ENCODE assay signal across 7 cellular contexts in the genomic region with DNA sequence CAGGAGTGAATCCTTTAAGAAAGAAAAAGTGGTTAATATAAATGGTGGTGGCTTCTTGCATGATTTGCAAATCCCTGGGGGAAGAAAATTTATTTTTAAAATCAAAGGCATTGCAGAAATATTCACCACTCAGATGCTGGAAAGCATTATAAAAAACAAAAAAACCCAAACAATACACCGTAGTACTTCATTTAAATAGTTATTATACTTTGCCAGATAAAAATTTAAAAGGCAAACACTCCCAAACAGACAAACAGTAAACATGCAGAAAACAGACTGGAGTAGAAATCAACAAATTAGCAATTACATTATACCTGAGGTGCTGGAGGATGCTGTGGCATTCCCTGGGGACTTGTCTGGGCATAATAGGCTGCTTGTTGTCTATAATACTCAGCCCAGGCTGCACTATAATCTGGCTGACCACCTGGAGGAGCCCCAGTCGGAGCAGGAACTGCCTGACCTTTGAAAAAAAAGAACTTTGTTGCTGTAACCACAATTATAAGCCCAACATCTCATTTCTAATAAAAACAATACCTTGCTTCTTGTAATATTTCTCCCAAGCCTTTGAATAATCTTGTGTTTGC. TPM values are rescaled to one million over a fixed set of nuclear protein-coding genes. Genes with fewer than 3 reads are reported as not detected.
A peak's percentile ranks its signal among the peaks of the same experiment; 100 is the strongest.
DNase-seq lines count a peak whose midpoint lies in the region; ATAC-seq, FAIRE-seq and TF ChIP-seq lines count a peak whose summit lies in the region.

No MANE protein-coding gene starts in this region.

- no peak overlapping the region for H3K9ac ChIP-seq in GM12878 (ENCODE audit: control insufficient read depth, insufficient read depth, low read length)

- H3K79me2 ChIP-seq in GM12878 (ENCODE audit: control insufficient read depth, insufficient read depth, low read length) = peaks cover 6% of the 10 kb centered on the region

- H3K4me1 Mint-ChIP-seq in mesothelial cell of epicardium = no peaks in the 10 kb centered on the region

- H3K9me3 Mint-ChIP-seq in mesothelial cell of epicardium = no peaks in the 10 kb centered on the region

- H3K27me3 Mint-ChIP-seq in mesothelial cell of epicardium (ENCODE audit: low read depth) = no peaks in the 10 kb centered on the region

- SMC1A ChIA-PET in GM12878 (lab: Charles Lee; ENCODE audit: uncharacterized antibody, unreplicated experiment) = interaction anchor here (2.6 kb wide), 1 partner anchor 8 kb away, joined by 15 read pairs; no protein-coding TSS in a partner anchor

- H4K20me1 ChIP-seq in GM12878 (ENCODE audit: control insufficient read depth, insufficient read depth) = no peaks in the 10 kb centered on the region

- intact Hi-C loops in GM12878 (cut with micrococcal nuclease; ENCODE audit: unreplicated experiment) = loop anchor here (5.0 kb wide), 1 partner anchor 163 kb away; no protein-coding TSS in a partner anchor

- H3K36me3 Mint-ChIP-seq in mesothelial cell of epicardium = peaks cover 39% of the 10 kb centered on the region

- FAIRE-seq in GM12878 (lab: Jason Lieb, UNC) = no peak

- H3K4me1 ChIP-seq in GM12878 (ENCODE audit: control insufficient read depth, insufficient read depth, low read length) = peaks cover 16% of the 10 kb centered on the region

- TF ChIP-seq POLR2A in GM12878 (IDR thresholded peaks at IDR 0.05; ENCODE audit: low read depth, low read length) = no peak

- H3K36me3 ChIP-seq in GM12878 (ENCODE audit: control insufficient read depth in 2 of 2, insufficient read depth in 2 of 2, low read length in 1 of 2) = peaks cover 0 to 40% of the 10 kb centered on the region in 2 experiments; a peak in 3 of 4 replicates

- TSS peak; percentile 1 for BruUV-seq in GM12878 (replicated peaks; lab: Mats Ljungman, UMichigan)

- no peak overlapping the region for H3K4me2 ChIP-seq in GM12878 (ENCODE audit: control insufficient read depth, insufficient read depth)

- no peak for TF ChIP-seq EP300 in GM12878 (IDR thresholded peaks at IDR 0.05; ENCODE audit: borderline replicate concordance in 1 of 2, control insufficient read depth in 1 of 2, low read depth in 2 of 2, low read length in 2 of 2)

- no peak overlapping the region for H3K4me3 ChIP-seq in GM12875 (ENCODE audit: low read depth, low read length)
- H3K4me3 ChIP-seq in GM12878 = no peak overlapping the region

- DNase-seq in GM12878 (ENCODE audit: low read depth, low spot score) (no peak), mesothelial cell of epicardium (ENCODE audit: low spot score in 2 of 2, unreplicated experiment in 2 of 2) (no peak), NCI-H1694 (lab: John Stamatoyannopoulos, UW) (no peak)

- 53% methylated on average over 2 of the region's 2 CpGs for WGBS in GM12878 (ENCODE audit: insufficient coverage, insufficient replicate concordance, low lambda C conversion rate, missing lambda C conversion rate)

- TF ChIP-seq RAD21 in GM12878 (IDR thresholded peaks at IDR 0.05; ENCODE audit: insufficient read depth, low read depth, low read length) = no peak

- no peak overlapping the region for H3K27ac ChIP-seq in GM12878 (ENCODE audit: control insufficient read depth, insufficient read depth)

- peak overlapping the region; percentile 39 for H3K27ac Mint-ChIP-seq in mesothelial cell of epicardium

- H3K9me3 ChIP-seq in GM12878 (replicated peaks; ENCODE audit: control insufficient read depth, insufficient read depth, low read length) = no peaks in the 10 kb centered on the region

- RAD21 ChIA-PET in GM12878 (lab: Charles Lee; ENCODE audit: unreplicated experiment) = interaction anchor here (0.7 kb wide), 1 partner anchor 350 kb away, joined by 3 read pairs; no protein-coding TSS in a partner anchor

- in situ Hi-C loops in GM12878 (cut with MboI) = no loop called here

- CTCF ChIA-PET in GM12878 (lab: Yijun Ruan, JAX) = interaction anchor here (0.6 to 0.8 kb wide), 2 partner anchors 20 to 165 kb away, joined by 3 read pairs; no protein-coding TSS in a partner anchor

- POLR2A ChIA-PET in GM12878 (lab: Charles Lee) = interaction anchor here (0.6 to 0.7 kb wide), 3 partner anchors 29 to 384 kb away, joined by 5 to 7 read pairs (median 6); no protein-coding TSS in a partner anchor

- no peak overlapping the region for H2AFZ ChIP-seq in GM12878 (ENCODE audit: control insufficient read depth, low read depth, low read length)

- H3K4me3 Mint-ChIP-seq in mesothelial cell of epicardium = no peak overlapping the region

- TF ChIP-seq CTCF in GM12875 (IDR thresholded peaks at IDR 0.05; ENCODE audit: borderline replicate concordance, insufficient read depth, low read depth, low read length) (peak; percentile 16; the same call in 1 of the 2 replicates), GM12878 (IDR thresholded peaks at IDR 0.05 in 2 of 3, conservative IDR thresholded peaks at IDR 0.05 in 1 of 3; ENCODE audit: control insufficient read depth in 2 of 3, extremely low read depth in 1 of 3, insufficient read depth in 1 of 3, low read depth in 3 of 3, low read length in 3 of 3) (peak; percentile 13 to 21 (median 19); a peak in 3 of 6 replicates), mesothelial cell of epicardium (IDR thresholded peaks at IDR 0.05; ENCODE audit: unreplicated experiment) (no peak)

- ATAC-seq in HG03460 (IDR thresholded peaks at IDR 0.05; ENCODE audit: unreplicated experiment) (peak; percentile 45), GM12878 (peak; percentile 49), GM21526 (IDR thresholded peaks at IDR 0.05; ENCODE audit: low FRiP score, unreplicated experiment) (no peak), GM18498 (IDR thresholded peaks at IDR 0.05; ENCODE audit: unreplicated experiment) (no peak)

- H3K27me3 ChIP-seq in GM12878 (replicated peaks in 1 of 2; ENCODE audit: control insufficient read depth in 2 of 2, insufficient read depth in 2 of 2, low read length in 1 of 2) = no peaks in the 10 kb centered on the region

TF ChIP-seq in GM12878, 131 proteins besides CTCF, POLR2A, EP300 and RAD21:
- peak; percentile 62; the same call in 1 of the 2 replicates for TF ChIP-seq POLR2AphosphoS5 (IDR thresholded peaks at IDR 0.05; ENCODE audit: low read length)
- TF ChIP-seq, protein P1, sequence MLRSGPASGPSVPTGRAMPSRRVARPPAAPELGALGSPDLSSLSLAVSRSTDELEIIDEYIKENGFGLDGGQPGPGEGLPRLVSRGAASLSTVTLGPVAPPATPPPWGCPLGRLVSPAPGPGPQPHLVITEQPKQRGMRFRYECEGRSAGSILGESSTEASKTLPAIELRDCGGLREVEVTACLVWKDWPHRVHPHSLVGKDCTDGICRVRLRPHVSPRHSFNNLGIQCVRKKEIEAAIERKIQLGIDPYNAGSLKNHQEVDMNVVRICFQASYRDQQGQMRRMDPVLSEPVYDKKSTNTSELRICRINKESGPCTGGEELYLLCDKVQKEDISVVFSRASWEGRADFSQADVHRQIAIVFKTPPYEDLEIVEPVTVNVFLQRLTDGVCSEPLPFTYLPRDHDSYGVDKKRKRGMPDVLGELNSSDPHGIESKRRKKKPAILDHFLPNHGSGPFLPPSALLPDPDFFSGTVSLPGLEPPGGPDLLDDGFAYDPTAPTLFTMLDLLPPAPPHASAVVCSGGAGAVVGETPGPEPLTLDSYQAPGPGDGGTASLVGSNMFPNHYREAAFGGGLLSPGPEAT (IDR thresholded peaks at IDR 0.05; ENCODE audit: low read depth) = no peak
- peak; percentile 70 for TF ChIP-seq MEF2B (IDR thresholded peaks at IDR 0.05; ENCODE audit: partially characterized antibody, poor library complexity, severe bottlenecking)
- no peak for TF ChIP-seq BCL11A (IDR thresholded peaks at IDR 0.05; ENCODE audit: low read depth, low read length)
- no peak for TF ChIP-seq CHD4 (IDR thresholded peaks at IDR 0.05)
- TF ChIP-seq SIN3A (IDR thresholded peaks at IDR 0.05; ENCODE audit: low read depth, low read length) = no peak
TF ChIP-seq in GM12878: peak in this region for 2.

RNA-seq across cellular contexts. Expression of a gene that starts 29.9 kb away (rescaled TPM):
- total RNA-seq in GM12878 (2013; cell fraction: nucleolus; rRNA removed) = 1,069 and 1,115 TPM in 2 replicates
- total RNA-seq in GM12878 (2014; rRNA removed) (186 and 207 TPM in 2 replicates), GM12878 (2014; rRNA removed; fragmentation: Illumina TruSeq; extraction: Trizol) (244 and 247 TPM in 2 replicates), GM12878 (2021) (184 and 196 TPM in 2 replicates), mesothelial cell of epicardium (287 to 291 TPM (median 288 TPM) in 3 replicates)
- polyA plus RNA-seq in GM12878 (2011; ENCODE audit: low read depth) = 100 TPM
- polyA plus RNA-seq in GM12878 (2011; rRNA removed) (343 and 471 TPM in 2 replicates), GM12878 (2014; fragmentation: Illumina TruSeq; extraction: Trizol) (209 and 221 TPM in 2 replicates), GM12878 (2014; fragmentation: Nextera tagmentation; extraction: Ambion mirVana) (100 to 1,000 TPM; 110 to 114 TPM), GM12878 (2014; rRNA removed) (219 and 248 TPM in 2 replicates), GM12878 (2016; fragmentation: Nextera tagmentation; extraction: Ambion mirVana) (100 to 1,000 TPM; 136 to 142 TPM)
- polyA plus RNA-seq in GM12878 (2011; cell fraction: cytosol; rRNA removed) = 135 and 172 TPM in 2 replicates
- polyA plus RNA-seq in GM12878 (2011; cell fraction: nucleus; rRNA removed) = 1,076 and 1,106 TPM in 2 replicates
- 110 and 134 TPM in 2 replicates for polyA plus RNA-seq in GM12878 (2012)
- 206 and 246 TPM in 2 replicates for polyA minus RNA-seq in GM12878 (2011; rRNA and poly(A)+ RNA removed)
- polyA minus RNA-seq in GM12878 (2011; cell fraction: cytosol; rRNA and poly(A)+ RNA removed) = 89.7 and 89.8 TPM in 2 replicates
- 400 and 534 TPM in 2 replicates for polyA minus RNA-seq in GM12878 (2011; cell fraction: nucleus; rRNA and poly(A)+ RNA removed)

RNA-seq across cellular contexts. Expression of a gene that starts 55.8 kb away (rescaled TPM):
- 19.7 and 20.8 TPM in 2 replicates for total RNA-seq in GM12878 (2013; cell fraction: nucleolus; rRNA removed)
- total RNA-seq in GM12878 (2014; rRNA removed) (5.3 and 6.9 TPM in 2 replicates), GM12878 (2014; rRNA removed; fragmentation: Illumina TruSeq; extraction: Trizol) (6.2 and 6.5 TPM in 2 replicates), GM12878 (2021) (7.3 and 7.6 TPM in 2 replicates), mesothelial cell of epicardium (43.6 to 48.0 TPM (median 47.8 TPM) in 3 replicates)
- 1.5 TPM for polyA plus RNA-seq in GM12878 (2011; ENCODE audit: low read depth)
- polyA plus RNA-seq in GM12878 (2011; rRNA removed) (6.6 and 13.6 TPM in 2 replicates), GM12878 (2014; fragmentation: Illumina TruSeq; extraction: Trizol) (6.5 and 8.8 TPM in 2 replicates), GM12878 (2014; fragmentation: Nextera tagmentation; extraction: Ambion mirVana) (1 to 10 TPM; 3.8 to 5.1 TPM), GM12878 (2014; rRNA removed) (5.9 and 8.1 TPM in 2 replicates), GM12878 (2016; fragmentation: Nextera tagmentation; extraction: Ambion mirVana) (10 to 100 TPM; 10.1 to 10.5 TPM)
- polyA plus RNA-seq in GM12878 (2011; cell fraction: cytosol; rRNA removed) = 2.0 TPM in 2 replicates
- polyA plus RNA-seq in GM12878 (2011; cell fraction: nucleus; rRNA removed) = 6.0 and 6.3 TPM in 2 replicates
- 4.4 and 7.0 TPM in 2 replicates for polyA plus RNA-seq in GM12878 (2012)
- 5.0 and 7.6 TPM in 2 replicates for polyA minus RNA-seq in GM12878 (2011; rRNA and poly(A)+ RNA removed)
- 1.9 and 2.7 TPM in 2 replicates for polyA minus RNA-seq in GM12878 (2011; cell fraction: cytosol; rRNA and poly(A)+ RNA removed)
- 6.5 and 15.7 TPM in 2 replicates for polyA minus RNA-seq in GM12878 (2011; cell fraction: nucleus; rRNA and poly(A)+ RNA removed)

Comparison
In these comparisons a context has a peak if more than half of its experiments do, and no peak if none do; other contexts are left out.
1. ATAC-seq: peak in HG03460 (single experiment) and GM12878 (single experiment); none in GM21526 (single experiment) and GM18498 (single experiment).